15 cellular contexts compared by ENCODE assay signal in genomic region chr10:121461307-121461706, GRCh38.
A peak's percentile ranks its signal among the peaks of the same experiment; 100 is the strongest.
DNase-seq lines count a peak whose midpoint lies in the region; ATAC-seq and TF ChIP-seq lines count a peak whose summit lies in the region.
"Had no signal": no experiment of that assay in that cellular context is flagged by ENCODE, and none has a peak within 500 bp of the region (broad histone marks: within the 10 kb centered on the region; RNA-seq: fewer than 3 reads in every experiment).

No MANE protein-coding gene starts in this region.

- H2AFZ ChIP-seq in KMS-11 (ENCODE audit: low read depth), result no peak overlapping the region
- H2AFZ ChIP-seq: GM23248 had no signal

- H3K4me3 ChIP-seq in KMS-11 (IDR thresholded peaks at IDR 0.05; ENCODE audit: insufficient read depth, low read depth, low read length) (no peak overlapping the region), coronary artery (no peak overlapping the region), iPS-18c (ENCODE audit: insufficient read depth, low read depth, low read length) (0 out of 2 replicates have a peak overlapping the region, but pooled peaks have one; percentile 5), tibial artery (no peak overlapping the region)
- H3K4me3 ChIP-seq: BLaER1 treated with 17β-estradiol and CSF1 and Interleukin-3, amounts not matched to agents 10 nM and 100 nM; GM23248 had no signal

- no peak for ATAC-seq in HG02852 (IDR thresholded peaks at IDR 0.05; ENCODE audit: unreplicated experiment)
- ATAC-seq in GM18861 (IDR thresholded peaks at IDR 0.05; ENCODE audit: unreplicated experiment), result no peak
- ATAC-seq: CD8-positive, alpha-beta T cell had no signal

- H3K27ac ChIP-seq in KMS-11, result no peak overlapping the region
- H3K27ac ChIP-seq in coronary artery, result peak overlapping the region; percentile 59 to 86
- peak overlapping the region; percentile 72 to 86 for H3K27ac ChIP-seq in tibial artery
- H3K27ac ChIP-seq: BLaER1 treated with 17β-estradiol and CSF1 and Interleukin-3, amounts not matched to agents 10 nM and 100 nM; GM23248 had no signal

- no peaks in the 10 kb centered on the region for H3K9me3 ChIP-seq in iPS-18c (ENCODE audit: control insufficient read depth, insufficient read depth, low read length)
- H3K9me3 ChIP-seq in tibial artery, result no peaks in the 10 kb centered on the region
- H3K9me3 ChIP-seq: BLaER1 treated with 17β-estradiol and CSF1 and Interleukin-3, amounts not matched to agents 10 nM and 100 nM had no signal

- intact Hi-C loops in tibial artery (cut with DNase I; ENCODE audit: low total_unique reads), result no loop called here

- no peak for DNase-seq in coronary artery (ENCODE audit: low spot score)
- no peak for DNase-seq in tibial artery
- DNase-seq in NCI-H524 treated with DMSO at 0.1 percent for 48 hours (lab: John Stamatoyannopoulos, UW), result no peak
- DNase-seq: Calu3; CD8-positive, alpha-beta T cell; DMS79 treated with DMSO at 0.1 percent for 48 hours; GF-D8; GM23248; HCEC 1CT; HFFc6 had no signal

- TF ChIP-seq CTCF in KMS-11 (conservative IDR thresholded peaks at IDR 0.05; ENCODE audit: low read depth, low read length), result no peak
- TF ChIP-seq CTCF in coronary artery (IDR thresholded peaks at IDR 0.05), result no peak
- no peak for TF ChIP-seq CTCF in tibial artery (IDR thresholded peaks at IDR 0.05)

- no peaks in the 10 kb centered on the region for H3K36me3 ChIP-seq in KMS-11 (ENCODE audit: insufficient read depth)
- H3K36me3 ChIP-seq in tibial artery, result no peaks in the 10 kb centered on the region
- H3K36me3 ChIP-seq: BLaER1 treated with 17β-estradiol and CSF1 and Interleukin-3, amounts not matched to agents 10 nM and 100 nM had no signal

- H4K20me1 ChIP-seq in KMS-11 (ENCODE audit: insufficient read depth), result no peaks in the 10 kb centered on the region
- H4K20me1 ChIP-seq: BLaER1 treated with 17β-estradiol and CSF1 and Interleukin-3, amounts not matched to agents 10 nM and 100 nM had no signal

- no peak overlapping the region for H3K9ac ChIP-seq in KMS-11
- H3K9ac ChIP-seq: BLaER1 treated with 17β-estradiol and CSF1 and Interleukin-3, amounts not matched to agents 10 nM and 100 nM; GM23248 had no signal

- peak overlapping the region; percentile 59; the same call in 1 of the 2 replicates for H3K4me2 ChIP-seq in KMS-11
- H3K4me2 ChIP-seq: BLaER1 treated with 17β-estradiol and CSF1 and Interleukin-3, amounts not matched to agents 10 nM and 100 nM had no signal

- H3K4me1 ChIP-seq in KMS-11 (ENCODE audit: low read depth, poor library complexity, severe bottlenecking) (peaks cover 81% of the 10 kb centered on the region), tibial artery (peaks cover 0 to 58% (median 32%) of the 10 kb centered on the region in 4 donors)
- H3K4me1 ChIP-seq: BLaER1 treated with 17β-estradiol and CSF1 and Interleukin-3, amounts not matched to agents 10 nM and 100 nM had no signal

- no peaks in the 10 kb centered on the region for H3K79me2 ChIP-seq in KMS-11 (ENCODE audit: insufficient read depth, low read depth)

- H3K27me3 ChIP-seq in KMS-11 (ENCODE audit: insufficient read depth, low read depth) (no peaks in the 10 kb centered on the region), tibial artery (no peaks in the 10 kb centered on the region)
- H3K27me3 ChIP-seq: BLaER1 treated with 17β-estradiol and CSF1 and Interleukin-3, amounts not matched to agents 10 nM and 100 nM had no signal
